ENCODE assay signal across 15 cellular contexts in the genomic region with DNA sequence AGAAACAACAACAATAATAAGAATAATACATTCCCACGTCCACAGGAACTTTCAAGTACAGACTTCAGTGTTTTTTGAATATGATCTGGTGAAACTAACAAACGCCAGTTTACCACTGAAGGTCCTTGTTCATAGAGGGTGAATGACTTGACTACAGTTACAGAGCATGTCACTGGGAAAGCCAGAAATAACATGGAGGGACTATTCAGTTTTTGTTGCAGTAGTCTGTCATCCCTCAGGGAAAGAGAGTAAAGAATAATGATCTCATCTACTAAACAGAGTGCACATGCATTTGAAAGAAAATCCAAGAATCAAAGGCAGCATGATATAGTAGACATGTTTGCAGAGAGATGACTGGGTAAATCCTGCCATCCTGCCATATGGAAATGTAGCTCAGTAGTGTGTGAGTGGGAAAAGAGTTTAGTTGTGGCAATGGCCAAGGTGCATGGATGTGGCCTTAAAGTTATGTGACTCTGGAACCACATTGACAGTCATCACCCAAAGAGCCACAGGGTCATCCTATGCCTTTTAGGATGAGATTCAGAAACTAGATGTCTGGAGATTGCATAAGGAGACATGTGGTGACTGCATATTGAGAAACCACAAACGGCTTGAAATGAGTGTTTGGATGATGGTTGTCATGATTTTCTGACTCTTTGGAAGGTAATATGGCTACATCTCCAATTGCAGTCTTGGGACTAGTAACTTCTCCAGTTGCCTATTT.
DNase-seq lines count a peak whose midpoint lies in the region; ATAC-seq and TF ChIP-seq lines count a peak whose summit lies in the region.
"Had no signal": no experiment of that assay in that cellular context is flagged by ENCODE, and none has a peak within 500 bp of the region (broad histone marks: within the 10 kb centered on the region; RNA-seq: fewer than 3 reads in every experiment).

No MANE protein-coding gene starts in this region.

- H3K9me3 Mint-ChIP-seq in activated naive CD8-positive, alpha-beta T cell treated with anti-CD3 and anti-CD28 coated beads, Interleukin-2, amount 50 U/mL, for 24 hours, result no peaks in the 10 kb centered on the region
- H3K9me3 Mint-ChIP-seq in activated naive CD8-positive, alpha-beta T cell treated with anti-CD3 and anti-CD28 coated beads for 36 hours, result no peaks in the 10 kb centered on the region
- H3K9me3 Mint-ChIP-seq in stimulated activated effector memory CD8-positive, alpha-beta T cell treated with anti-CD3 and anti-CD28 coated beads, Interleukin-12 subunit alpha, Interleukin-12 subunit beta, amount 100 ng/mL, for 72 hours, result no peaks in the 10 kb centered on the region
- H3K9me3 Mint-ChIP-seq: activated CD4-positive, alpha-beta memory T cell treated with anti-CD3 and anti-CD28 coated beads, Interleukin-2, amount 10 ng/mL, durations not matched to agents 7 days and 5 days had no signal

- no peak overlapping the region for H2AFZ ChIP-seq in Karpas-422 (ENCODE audit: low read length)

- H3K9ac ChIP-seq in Karpas-422 (ENCODE audit: low read length), result no peak overlapping the region

- H3K9me2 ChIP-seq in Karpas-422 (replicated peaks; ENCODE audit: insufficient read depth, low read length), result no peaks in the 10 kb centered on the region

- TF ChIP-seq CTCF in RWPE1 (conservative IDR thresholded peaks at IDR 0.05; ENCODE audit: low read depth) (no peak), dorsolateral prefrontal cortex (IDR thresholded peaks at IDR 0.05 in 54 of 56, conservative IDR thresholded peaks at IDR 0.05 in 2 of 56; ENCODE audit: low read depth in 1 of 56, partially characterized antibody in 56 of 56) (no peak)

- H3K27me3 ChIP-seq in Karpas-422 (ENCODE audit: low read length) (no peaks in the 10 kb centered on the region), dorsolateral prefrontal cortex (no peaks in the 10 kb centered on the region)
- H3K27me3 ChIP-seq: esophagus squamous epithelium, upper lobe of left lung had no signal

- CTCF ChIA-PET in RWPE1 (lab: Yijun Ruan, JAX), result no interaction called here

- H3K9me3 ChIP-seq in Karpas-422 (ENCODE audit: low read length), result no peaks in the 10 kb centered on the region
- H3K9me3 ChIP-seq: esophagus squamous epithelium, upper lobe of left lung had no signal

- no peaks in the 10 kb centered on the region for H4K20me1 ChIP-seq in Karpas-422 (ENCODE audit: insufficient read depth, low read depth, low read length)

- ATAC-seq in activated naive CD8-positive, alpha-beta T cell treated with anti-CD3 and anti-CD28 coated beads, Interleukin-2, amount 50 U/mL, for 24 hours, result peak; percentile 46
- ATAC-seq in stimulated activated effector memory CD8-positive, alpha-beta T cell treated with anti-CD3 and anti-CD28 coated beads, Interleukin-12 subunit alpha, Interleukin-12 subunit beta, amount 100 ng/mL, for 72 hours, result peak; percentile 97

- no peak overlapping the region for H3K27ac Mint-ChIP-seq in activated naive CD8-positive, alpha-beta T cell treated with anti-CD3 and anti-CD28 coated beads, Interleukin-2, amount 50 U/mL, for 24 hours
- H3K27ac Mint-ChIP-seq in activated naive CD8-positive, alpha-beta T cell treated with anti-CD3 and anti-CD28 coated beads for 36 hours, result no peak overlapping the region
- no peak overlapping the region for H3K27ac Mint-ChIP-seq in stimulated activated effector memory CD8-positive, alpha-beta T cell treated with anti-CD3 and anti-CD28 coated beads, Interleukin-12 subunit alpha, Interleukin-12 subunit beta, amount 100 ng/mL, for 72 hours
- H3K27ac Mint-ChIP-seq: activated CD4-positive, alpha-beta memory T cell treated with anti-CD3 and anti-CD28 coated beads, Interleukin-2, amount 10 ng/mL, durations not matched to agents 7 days and 5 days had no signal

- H3K27ac ChIP-seq in RWPE1, result no peak overlapping the region
- H3K27ac ChIP-seq in Karpas-422 (ENCODE audit: low read length), result no peak overlapping the region
- H3K27ac ChIP-seq in dorsolateral prefrontal cortex, result no peak overlapping the region
- H3K27ac ChIP-seq: esophagus squamous epithelium, upper lobe of left lung had no signal

- no peaks in the 10 kb centered on the region for H3K36me3 ChIP-seq in Karpas-422 (ENCODE audit: insufficient read depth, low read length)
- H3K36me3 ChIP-seq: esophagus squamous epithelium, upper lobe of left lung had no signal

- POLR2A ChIA-PET in RWPE1 (lab: Yijun Ruan, JAX; ENCODE audit: low non-redundant PET), result no interaction called here

- intact Hi-C loops in dorsolateral prefrontal cortex (cut with DNase I), result no loop called here

- H3K4me2 ChIP-seq in Karpas-422 (ENCODE audit: low read depth, low read length, poor library complexity, severe bottlenecking), result no peak overlapping the region

- H3K4me1 ChIP-seq in Karpas-422 (ENCODE audit: low read length), result peaks cover 25% of the 10 kb centered on the region
- H3K4me1 ChIP-seq: esophagus squamous epithelium had no signal

- H3K36me3 Mint-ChIP-seq in activated naive CD8-positive, alpha-beta T cell treated with anti-CD3 and anti-CD28 coated beads, Interleukin-2, amount 50 U/mL, for 24 hours (ENCODE audit: low read depth), result no peaks in the 10 kb centered on the region
- H3K36me3 Mint-ChIP-seq in activated naive CD8-positive, alpha-beta T cell treated with anti-CD3 and anti-CD28 coated beads for 36 hours, result no peaks in the 10 kb centered on the region
- H3K36me3 Mint-ChIP-seq in stimulated activated effector memory CD8-positive, alpha-beta T cell treated with anti-CD3 and anti-CD28 coated beads, Interleukin-12 subunit alpha, Interleukin-12 subunit beta, amount 100 ng/mL, for 72 hours, result no peaks in the 10 kb centered on the region

- H3K4me1 Mint-ChIP-seq in activated naive CD8-positive, alpha-beta T cell treated with anti-CD3 and anti-CD28 coated beads, Interleukin-2, amount 50 U/mL, for 24 hours, result no peaks in the 10 kb centered on the region
- no peaks in the 10 kb centered on the region for H3K4me1 Mint-ChIP-seq in activated naive CD8-positive, alpha-beta T cell treated with anti-CD3 and anti-CD28 coated beads for 36 hours
- H3K4me1 Mint-ChIP-seq in stimulated activated effector memory CD8-positive, alpha-beta T cell treated with anti-CD3 and anti-CD28 coated beads, Interleukin-12 subunit alpha, Interleukin-12 subunit beta, amount 100 ng/mL, for 72 hours, result no peaks in the 10 kb centered on the region
- H3K4me1 Mint-ChIP-seq: activated CD4-positive, alpha-beta memory T cell treated with anti-CD3 and anti-CD28 coated beads, Interleukin-2, amount 10 ng/mL, durations not matched to agents 7 days and 5 days had no signal

- H3K79me2 ChIP-seq in Karpas-422 (ENCODE audit: low read length), result no peaks in the 10 kb centered on the region

- H3K27me3 Mint-ChIP-seq in activated naive CD8-positive, alpha-beta T cell treated with anti-CD3 and anti-CD28 coated beads, Interleukin-2, amount 50 U/mL, for 24 hours, result peaks cover 6% of the 10 kb centered on the region
- H3K27me3 Mint-ChIP-seq in activated naive CD8-positive, alpha-beta T cell treated with anti-CD3 and anti-CD28 coated beads for 36 hours, result peaks cover 3% of the 10 kb centered on the region

- no peak overlapping the region for H3K4me3 Mint-ChIP-seq in activated naive CD8-positive, alpha-beta T cell treated with anti-CD3 and anti-CD28 coated beads, Interleukin-2, amount 50 U/mL, for 24 hours
- no peak overlapping the region for H3K4me3 Mint-ChIP-seq in activated naive CD8-positive, alpha-beta T cell treated with anti-CD3 and anti-CD28 coated beads for 36 hours
- H3K4me3 Mint-ChIP-seq in stimulated activated effector memory CD8-positive, alpha-beta T cell treated with anti-CD3 and anti-CD28 coated beads, Interleukin-12 subunit alpha, Interleukin-12 subunit beta, amount 100 ng/mL, for 72 hours, result no peak overlapping the region
- H3K4me3 Mint-ChIP-seq: activated CD4-positive, alpha-beta memory T cell treated with anti-CD3 and anti-CD28 coated beads, Interleukin-2, amount 10 ng/mL, durations not matched to agents 7 days and 5 days had no signal

- DNase-seq in activated naive CD8-positive, alpha-beta T cell treated with anti-CD3 and anti-CD28 coated beads, Interleukin-2, amount 50 U/mL, for 24 hours, result no peak
- DNase-seq in activated naive CD8-positive, alpha-beta T cell treated with anti-CD3 and anti-CD28 coated beads for 36 hours, result no peak
- DNase-seq in NOMO-1 (lab: John Stamatoyannopoulos, UW; ENCODE audit: unreplicated experiment in 2 of 2) (peak; percentile 82 to 93), brain pericyte (ENCODE audit: low read depth, low spot score) (peak; percentile 33), RWPE1 (ENCODE audit: low spot score) (no peak), Karpas-422 (no peak), dorsolateral prefrontal cortex (no peak)
- DNase-seq in stimulated activated effector memory CD8-positive, alpha-beta T cell treated with anti-CD3 and anti-CD28 coated beads, Interleukin-12 subunit alpha, Interleukin-12 subunit beta, amount 100 ng/mL, for 72 hours (ENCODE audit: low spot score in 2 of 2), result peak in 1 of 2 donors; percentile 55
- DNase-seq: activated CD4-positive, alpha-beta memory T cell treated with anti-CD3 and anti-CD28 coated beads, Interleukin-2, amount 10 ng/mL, durations not matched to agents 7 days and 5 days; activated naive CD4-positive, alpha-beta T cell treated with Interleukin-2 at 50 U/mL for 16 hours; esophagus squamous epithelium; NCI-H226; posterior cingulate gyrus; T1000; upper lobe of left lung had no signal

- H3K4me3 ChIP-seq in Karpas-422 (ENCODE audit: low read length), result no peak overlapping the region
- H3K4me3 ChIP-seq in dorsolateral prefrontal cortex, result no peak overlapping the region
- H3K4me3 ChIP-seq: esophagus squamous epithelium, upper lobe of left lung had no signal

Comparison
In these comparisons a context has a peak if more than half of its experiments do, and no peak if none do; other contexts are left out.
1. DNase-seq: peak in NOMO-1 (2 of 2) and brain pericyte (single experiment); none in activated naive CD8-positive, alpha-beta T cell treated with anti-CD3 and anti-CD28 coated beads, Interleukin-2, amount 50 U/mL, for 24 hours (single experiment), activated naive CD8-positive, alpha-beta T cell treated with anti-CD3 and anti-CD28 coated beads for 36 hours (single experiment), RWPE1 (single experiment), Karpas-422 (single experiment) and dorsolateral prefrontal cortex (0 of 10).